11 cellular contexts compared by ENCODE assay signal in genomic region chr7:129969881-129970446, GRCh38. TPM values are rescaled to one million over a fixed set of nuclear protein-coding genes. Genes with fewer than 3 reads are reported as not detected.
DNase-seq lines count a peak whose midpoint lies in the region; FAIRE-seq and TF ChIP-seq lines count a peak whose summit lies in the region.
"Had no signal": no experiment of that assay in that cellular context is flagged by ENCODE, and none has a peak within 500 bp of the region (broad histone marks: within the 10 kb centered on the region; RNA-seq: fewer than 3 reads in every experiment).

No MANE protein-coding gene starts in this region.

- no peak overlapping the region for H2BK15ac ChIP-seq in H1 (ENCODE audit: low read length)

- no peaks in the 10 kb centered on the region for H3K79me2 ChIP-seq in H1 (ENCODE audit: control insufficient read depth in 1 of 2, insufficient read depth in 2 of 2, low read length in 2 of 2)

- TF ChIP-seq EP300 in H1 (IDR thresholded peaks at IDR 0.05; ENCODE audit: borderline replicate concordance in 1 of 2, low read depth in 2 of 2, low read length in 2 of 2), result no peak

- TF ChIP-seq CTCF in AG10803 (conservative IDR thresholded peaks at IDR 0.05; ENCODE audit: low read length) (no peak), H1 (IDR thresholded peaks at IDR 0.05; ENCODE audit: control extremely low read depth in 1 of 3, insufficient read depth in 1 of 3, low read depth in 1 of 3, low read length in 3 of 3) (no peak)

- H3K4me3 ChIP-seq in AG10803 (ENCODE audit: low read length) (no peak overlapping the region), H1 (ENCODE audit: extremely low read depth in 1 of 4, insufficient read depth in 2 of 4, low read depth in 3 of 4, low read length in 4 of 4) (no peak overlapping the region)

- H3K9me3 ChIP-seq in H1 (ENCODE audit: insufficient read depth in 2 of 2, low read depth in 1 of 2, low read length in 1 of 2), result no peaks in the 10 kb centered on the region

- no peak overlapping the region for H4K8ac ChIP-seq in H1 (ENCODE audit: extremely low read depth, insufficient read depth, low read length)

- no peaks in the 10 kb centered on the region for H3K79me1 ChIP-seq in H1 (ENCODE audit: low read depth, low read length)

- POLR2A ChIA-PET in H1 (lab: Charles Lee; ENCODE audit: partially characterized antibody), result interaction anchor here (0.7 to 1.1 kb wide), 3 partner anchors 18 to 283 kb away, joined by 3 read pairs; no protein-coding TSS in a partner anchor

- no peak overlapping the region for H4K5ac ChIP-seq in H1 (ENCODE audit: insufficient read length, low read depth, low read length)

- 0 out of 2 replicates have a peak overlapping the region, but pooled peaks have one; percentile 34 for H2BK20ac ChIP-seq in H1 (ENCODE audit: low read length)

- H4K91ac ChIP-seq in H1 (replicated peaks; ENCODE audit: insufficient read length, low read length), result peak overlapping the region; percentile 34

- H2AK5ac ChIP-seq in H1 (ENCODE audit: low read depth, low read length), result no peak overlapping the region

- H2BK12ac ChIP-seq in H1 (ENCODE audit: low read depth, low read length), result no peak overlapping the region

- H3K4me2 ChIP-seq in H1 (ENCODE audit: insufficient read depth in 1 of 2, low read depth in 2 of 2, low read length in 2 of 2), result no peak overlapping the region

- H3K56ac ChIP-seq in H1 (replicated peaks; ENCODE audit: insufficient read length, low read depth, low read length), result no peak overlapping the region

- H2BK5ac ChIP-seq in H1 (ENCODE audit: low read depth, low read length), result no peak overlapping the region

- no peak for TF ChIP-seq POLR2A in H1 (IDR thresholded peaks at IDR 0.05; ENCODE audit: control extremely low read depth in 1 of 2, low read depth in 2 of 2, low read length in 2 of 2)

- no peak overlapping the region for H3K18ac ChIP-seq in H1 (ENCODE audit: extremely low read depth, low read length)

- no peaks in the 10 kb centered on the region for H4K20me1 ChIP-seq in H1 (replicated peaks in 1 of 2; ENCODE audit: control insufficient read depth in 1 of 2, insufficient read depth in 2 of 2, low read length in 2 of 2)

- no peaks in the 10 kb centered on the region for H3K36me3 ChIP-seq in H1 (ENCODE audit: control insufficient read depth in 2 of 4, insufficient read depth in 4 of 4, low read length in 3 of 4)

- H3K23ac ChIP-seq in H1 (ENCODE audit: insufficient read length), result no peak overlapping the region

- FAIRE-seq in H1 (lab: Jason Lieb, UNC) (no peak), GM19239 (lab: Jason Lieb, UNC) (no peak)

- peak overlapping the region; percentile 12 for H3K4ac ChIP-seq in H1 (replicated peaks; ENCODE audit: insufficient read length, low read depth, low read length)

- H3K14ac ChIP-seq in H1 (ENCODE audit: insufficient read length), result no peak overlapping the region

- no peak overlapping the region for H2BK120ac ChIP-seq in H1 (replicated peaks; ENCODE audit: low read depth, low read length)

- DNase-seq in AG10803 (ENCODE audit: low read depth) (peak; percentile 73), NCI-H460 (ENCODE audit: extremely low read depth, low read depth) (peak; percentile 67), H1 (ENCODE audit: low read depth in 1 of 2, low spot score in 2 of 2) (peak in 1 of 2 experiments; percentile 68), myocyte (ENCODE audit: low read depth) (peak; percentile 32), GM19239 (ENCODE audit: insufficient read length, low spot score) (no peak), KBM-7 (no peak)
- DNase-seq in activated CD8-positive, alpha-beta memory T cell treated with anti-CD3 and anti-CD28 coated beads, Interleukin-2, amount 50 U/mL, for 4 hours, result no peak
- no peak for DNase-seq in NK-92 treated with Interleukin-12 subunit alpha and Interleukin-12 subunit beta, amount 100 ng/mL, for 24 hours (lab: John Stamatoyannopoulos, UW)
- DNase-seq: CD8-positive, alpha-beta memory T cell; KG1; T-helper 9 cell had no signal

- H3K27me3 ChIP-seq in H1 (replicated peaks in 1 of 4; ENCODE audit: control insufficient read depth in 3 of 4, extremely low read depth in 1 of 4, insufficient read depth in 3 of 4, low read length in 3 of 4), result no peaks in the 10 kb centered on the region

- 0 out of 2 replicates have a peak overlapping the region, but pooled peaks have one; percentile 35 for H2AFZ ChIP-seq in H1 (ENCODE audit: low read length)

- CTCF ChIA-PET in H1 (lab: Charles Lee; ENCODE audit: partially characterized antibody), result interaction anchor here (1.0 to 2.2 kb wide), 3 partner anchors 10 to 30 kb away, joined by 3 to 5 read pairs (median 4); no protein-coding TSS in a partner anchor

- 87% methylated on average over 3 of the region's 3 CpGs; no CpG with 5 or more reads in 1 of the 2 experiments for WGBS in H1 (ENCODE audit: extremely low coverage in 1 of 2, insufficient coverage in 1 of 2, insufficient read length in 1 of 2, insufficient replicate concordance in 2 of 2, low coverage in 1 of 2, low lambda C conversion rate in 2 of 2, missing lambda C conversion rate in 1 of 2), 2 experiments

- in situ Hi-C loops in KBM-7 (cut with MboI; ENCODE audit: low pct_unique_long_range_greater_than_20kb, low sequenced_read_pairs), result no loop called here

- TF ChIP-seq RAD21 in H1 (IDR thresholded peaks at IDR 0.05 in 1 of 2, conservative IDR thresholded peaks at IDR 0.05 in 1 of 2; ENCODE audit: low read depth in 2 of 2, low read length in 2 of 2), result no peak

- no peaks in the 10 kb centered on the region for H3K23me2 ChIP-seq in H1 (ENCODE audit: low read depth, low read length)

- no peaks in the 10 kb centered on the region for H3K4me1 ChIP-seq in H1 (replicated peaks in 1 of 4; ENCODE audit: control insufficient read depth in 3 of 4, insufficient read depth in 4 of 4, low read length in 3 of 4)

- H3K9ac ChIP-seq in H1 (replicated peaks in 1 of 4; ENCODE audit: extremely low read depth in 1 of 4, low read depth in 3 of 4, low read length in 3 of 4), result no peak overlapping the region

- no peak overlapping the region for H3K27ac ChIP-seq in H1 (ENCODE audit: low read depth, low read length)

TF ChIP-seq in H1, 55 proteins besides CTCF, POLR2A, EP300 and RAD21:
- TF ChIP-seq TAF1 (IDR thresholded peaks at IDR 0.05; ENCODE audit: low read depth, low read length) (no peak), NANOG (IDR thresholded peaks at IDR 0.05; ENCODE audit: insufficient read depth, low read depth, low read length, poor library complexity, severe bottlenecking) (no peak), SUZ12 (IDR thresholded peaks at IDR 0.05; ENCODE audit: low read length) (no peak), CHD2 (IDR thresholded peaks at IDR 0.05; ENCODE audit: low read length) (no peak), BCL11A (IDR thresholded peaks at IDR 0.05; ENCODE audit: low read depth in 2 of 2, low read length in 2 of 2) (no peak), BRCA1 (IDR thresholded peaks at IDR 0.05; ENCODE audit: low read depth, low read length) (no peak), CBX5 (IDR thresholded peaks at IDR 0.05; ENCODE audit: low read depth, low read length) (no peak), SRF (IDR thresholded peaks at IDR 0.05; ENCODE audit: low read depth, low read length) (no peak), ZNF274 (IDR thresholded peaks at IDR 0.05; ENCODE audit: borderline replicate concordance, extremely low read depth, low read length) (no peak), GTF2F1 (IDR thresholded peaks at IDR 0.05; ENCODE audit: borderline replicate concordance, low read depth, low read length) (no peak), CREB1 (IDR thresholded peaks at IDR 0.05) (no peak)
- TF ChIP-seq, protein P1, sequence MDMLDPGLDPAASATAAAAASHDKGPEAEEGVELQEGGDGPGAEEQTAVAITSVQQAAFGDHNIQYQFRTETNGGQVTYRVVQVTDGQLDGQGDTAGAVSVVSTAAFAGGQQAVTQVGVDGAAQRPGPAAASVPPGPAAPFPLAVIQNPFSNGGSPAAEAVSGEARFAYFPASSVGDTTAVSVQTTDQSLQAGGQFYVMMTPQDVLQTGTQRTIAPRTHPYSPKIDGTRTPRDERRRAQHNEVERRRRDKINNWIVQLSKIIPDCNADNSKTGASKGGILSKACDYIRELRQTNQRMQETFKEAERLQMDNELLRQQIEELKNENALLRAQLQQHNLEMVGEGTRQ (IDR thresholded peaks at IDR 0.05; ENCODE audit: low read length), result no peak

RNA-seq across cellular contexts. Expression of gene UBE2H, which starts 17.2 kb away (rescaled TPM):
- total RNA-seq in NCI-H460 (2014; rRNA removed; shearing (Covaris generic)), result 55.0 and 60.0 TPM in 2 replicates
- 38.3 and 84.8 TPM in 2 replicates for polyA plus RNA-seq in NCI-H460 (2014; cell fraction: nucleus; rRNA removed)
- 62.2 and 62.6 TPM in 2 replicates for total RNA-seq in H1 (2021; fragmentation: NEBNext Ultra II Directional; extraction: Animal tissue kit (Norgen Biotek cat#: 25700))
- polyA plus RNA-seq in H1 (2011; rRNA removed), result 29.0 and 30.6 TPM in 2 replicates
- polyA plus RNA-seq in H1 (2011; cell fraction: cytosol; rRNA removed), result 41.8 TPM
- 20.7 TPM for polyA plus RNA-seq in H1 (2011; cell fraction: nucleus; rRNA removed)
- 32.5 to 59.7 TPM (median 39.3 TPM) in 4 replicates for polyA plus RNA-seq in H1 (2012, experiment 1 of 2)
- polyA plus RNA-seq in H1 (2012, experiment 2 of 2), result 7.3 TPM
- 43.4 TPM for polyA plus RNA-seq in H1 (2013, experiment 1 of 2)
- polyA plus RNA-seq in H1 (2013, experiment 2 of 2), result 48.3 TPM
- 49.8 and 56.0 TPM in 2 replicates for polyA minus RNA-seq in H1 (2011; rRNA and poly(A)+ RNA removed)
- polyA minus RNA-seq in H1 (2011; cell fraction: cytosol; rRNA and poly(A)+ RNA removed), result 52.1 TPM
- polyA minus RNA-seq in H1 (2011; cell fraction: nucleus; rRNA and poly(A)+ RNA removed), result 34.3 TPM
- 123 and 128 TPM in 2 replicates for total RNA-seq in myocyte
- polyA plus RNA-seq in myocyte (2012), result 112 TPM

Comparison
In these comparisons a context has a peak if more than half of its experiments do, and no peak if none do; other contexts are left out.
1. DNase-seq: peak in AG10803 (single experiment), NCI-H460 (single experiment) and myocyte (single experiment); none in activated CD8-positive, alpha-beta memory T cell treated with anti-CD3 and anti-CD28 coated beads, Interleukin-2, amount 50 U/mL, for 4 hours (single experiment), GM19239 (single experiment), KBM-7 (single experiment) and NK-92 treated with Interleukin-12 subunit alpha and Interleukin-12 subunit beta, amount 100 ng/mL, for 24 hours (single experiment).